In the genomic region with DNA sequence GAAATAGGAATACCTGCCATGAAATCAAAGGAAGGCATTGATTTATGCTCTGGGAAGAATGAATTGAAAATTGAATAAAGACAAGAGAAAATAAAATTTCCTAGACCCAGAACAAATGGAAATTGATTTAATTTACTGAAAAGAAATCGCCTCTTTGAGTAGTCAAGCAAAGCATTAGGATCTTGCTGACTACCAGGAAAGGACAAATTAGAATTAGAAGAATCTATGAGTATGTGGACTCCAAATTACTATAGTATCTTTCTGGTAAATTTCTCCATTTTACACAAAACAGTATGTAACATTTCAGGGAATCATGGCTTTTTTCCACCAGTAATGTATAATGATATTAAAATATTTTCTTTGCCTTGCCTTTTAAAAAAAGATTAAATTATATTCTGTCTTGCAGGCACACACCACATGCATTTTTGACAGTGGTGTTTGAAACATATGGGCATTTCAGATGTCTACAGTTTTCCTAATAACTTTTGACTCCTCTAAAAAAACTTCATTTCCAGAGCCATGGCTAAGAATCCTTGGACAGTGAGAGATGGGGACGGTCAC, we compare ENCODE assay signal across 25 cellular contexts.
"Had no signal": no experiment of that assay in that cellular context is flagged by ENCODE, and none has a peak within 500 bp of the region (broad histone marks: within the 10 kb centered on the region; RNA-seq: fewer than 3 reads in every experiment).

No MANE protein-coding gene starts in this region.

- ATAC-seq: stimulated activated effector memory CD8-positive, alpha-beta T cell treated with anti-CD3 and anti-CD28 coated beads, Interleukin-12 subunit alpha, Interleukin-12 subunit beta, amount 100 ng/mL, for 72 hours; stimulated activated memory B cell treated with anti-CD40 and anti-IgM and Interleukin-4, amounts not matched to agents 10 μg/mL and 1 μg/mL and 100 μg/mL, for 72 hours; stimulated activated naive B cell treated with anti-CD40 and anti-IgM and Interleukin-4, amounts not matched to agents 10 μg/mL and 1 μg/mL and 100 μg/mL, for 72 hours; stimulated activated naive CD8-positive, alpha-beta T cell treated with anti-CD3 and anti-CD28 coated beads, Interleukin-15, amount 100 ng/mL, for 72 hours; stimulated activated naive CD8-positive, alpha-beta T cell treated with anti-CD3 and anti-CD28 coated beads, Interleukin-15, Interleukin-2, amounts not matched to agents 100 U/mL and 50 U/mL, for 24 hours; upper lobe of right lung had no signal

- H3K9me3 ChIP-seq: stomach, suprapubic skin, testis, thoracic aorta, thyroid gland, tibial artery, tibial nerve, transverse colon, upper lobe of left lung, upper lobe of right lung, uterus, vagina had no signal

- H3K4me1 ChIP-seq: stomach, suprapubic skin, testis, thyroid gland, tibial artery, tibial nerve, transverse colon, upper lobe of left lung, upper lobe of right lung, uterus, vagina had no signal

- H3K36me3 ChIP-seq: stomach, suprapubic skin, thoracic aorta, thyroid gland, tibial artery, tibial nerve, transverse colon, upper lobe of left lung, upper lobe of right lung, uterus, vagina had no signal

- H3K27me3 ChIP-seq: stomach, suprapubic skin, testis, thyroid gland, tibial artery, tibial nerve, transverse colon, upper lobe of left lung, upper lobe of right lung, uterus, vagina had no signal

- DNase-seq: stimulated activated CD4-positive, alpha-beta T cell treated with anti-CD3 and anti-CD28 coated beads, Interleukin-2, amount 100 ng/mL, for 48 hours; stimulated activated CD4-positive, alpha-beta T cell treated with anti-CD3 and anti-CD28 coated beads, Interleukin-4, amount 100 ng/mL, for 24 hours; stimulated activated CD4-positive, alpha-beta T cell treated with anti-CD3 and anti-CD28 coated beads, Interleukin-4, amount 100 ng/mL, for 4 hours; stimulated activated CD8-positive, alpha-beta memory T cell treated with anti-CD3 and anti-CD28 coated beads, Interleukin-4, amount 100 ng/mL, for 48 hours; stimulated activated naive B cell treated with anti-CD40 and anti-IgM and Interleukin-4, amounts not matched to agents 10 μg/mL and 1 μg/mL and 100 μg/mL, for 72 hours; stimulated activated naive CD4-positive, alpha-beta T cell; stimulated activated naive CD4-positive, alpha-beta T cell treated with Interleukin-2 at 50 U/mL for 16 hours; stimulated activated naive CD8-positive, alpha-beta T cell treated with anti-CD3 and anti-CD28 coated beads, Interleukin-15, amount 100 ng/mL, for 72 hours; stimulated activated naive CD8-positive, alpha-beta T cell treated with anti-CD3 and anti-CD28 coated beads, Interleukin-15, Interleukin-2, amounts not matched to agents 100 U/mL and 50 U/mL, for 24 hours; stomach; substantia nigra; testis; thyroid gland; tibial artery; transverse colon; trophoblast cell; upper lobe of left lung; upper lobe of right lung; uterus had no signal

- H3K27ac ChIP-seq: stomach, suprapubic skin, testis, thoracic aorta, thyroid gland, tibial artery, tibial nerve, transverse colon, upper lobe of left lung, upper lobe of right lung, uterus, vagina had no signal

- H3K4me3 ChIP-seq: stomach, suprapubic skin, testis, thoracic aorta, thyroid gland, tibial artery, tibial nerve, transverse colon, upper lobe of left lung, upper lobe of right lung, uterus, vagina had no signal
